In genomic region chr17:6474376-6474775, GRCh38 we compare ENCODE assay signal across 3 cellular contexts.
TF ChIP-seq lines count a peak whose summit lies in the region.

No MANE protein-coding gene starts in this region.

TF ChIP-seq in IMR-90, 13 proteins besides CTCF, POLR2A, EP300 and RAD21:
- TF ChIP-seq RFX5 (IDR thresholded peaks at IDR 0.05; ENCODE audit: low read depth, low read length) (no peak), BHLHE40 (IDR thresholded peaks at IDR 0.05; ENCODE audit: low read depth, low read length) (no peak), FOS (IDR thresholded peaks at IDR 0.05; ENCODE audit: low read depth, low read length) (no peak), MAZ (IDR thresholded peaks at IDR 0.05; ENCODE audit: borderline replicate concordance, low read depth, low read length) (no peak), MXI1 (IDR thresholded peaks at IDR 0.05; ENCODE audit: borderline replicate concordance, low read depth, low read length) (no peak), NFE2L2 (IDR thresholded peaks at IDR 0.05; ENCODE audit: low read depth, low read length) (no peak), RCOR1 (IDR thresholded peaks at IDR 0.05; ENCODE audit: insufficient replicate concordance, low read length) (no peak), CEBPB (IDR thresholded peaks at IDR 0.05; ENCODE audit: low read depth, low read length) (no peak), ELK1 (IDR thresholded peaks at IDR 0.05; ENCODE audit: borderline replicate concordance, low read depth, low read length) (no peak)
TF ChIP-seq in IMR-90: peak in this region for 0.

TF ChIP-seq in H1, 55 proteins besides CTCF, POLR2A, EP300 and RAD21:
- TF ChIP-seq CREB1 (IDR thresholded peaks at IDR 0.05), result no peak
- no peak for TF ChIP-seq TBP (IDR thresholded peaks at IDR 0.05; ENCODE audit: low read depth, low read length)
- TF ChIP-seq SIRT6 (IDR thresholded peaks at IDR 0.05; ENCODE audit: low read length), result no peak
- TF ChIP-seq SIN3A (conservative IDR thresholded peaks at IDR 0.05 in 1 of 2, IDR thresholded peaks at IDR 0.05 in 1 of 2; ENCODE audit: low read depth in 1 of 2, low read length in 2 of 2), result no peak
- no peak for TF ChIP-seq BRCA1 (IDR thresholded peaks at IDR 0.05; ENCODE audit: low read depth, low read length)
- no peak for TF ChIP-seq ATF2 (IDR thresholded peaks at IDR 0.05; ENCODE audit: low read length)
- TF ChIP-seq NANOG (IDR thresholded peaks at IDR 0.05; ENCODE audit: insufficient read depth, low read depth, low read length, poor library complexity, severe bottlenecking), result no peak
- no peak for TF ChIP-seq SRF (IDR thresholded peaks at IDR 0.05; ENCODE audit: low read depth, low read length)
- no peak for TF ChIP-seq ZNF274 (IDR thresholded peaks at IDR 0.05; ENCODE audit: borderline replicate concordance, extremely low read depth, low read length)
- TF ChIP-seq ASH2L (IDR thresholded peaks at IDR 0.05; ENCODE audit: low read length), result no peak
- TF ChIP-seq GABPA (IDR thresholded peaks at IDR 0.05; ENCODE audit: borderline replicate concordance, insufficient read depth, low read length), result no peak
- no peak for TF ChIP-seq KDM5A (IDR thresholded peaks at IDR 0.05; ENCODE audit: low read length)
- no peak for TF ChIP-seq CBX8 (IDR thresholded peaks at IDR 0.05; ENCODE audit: borderline replicate concordance, low read depth, low read length)
- TF ChIP-seq RXRA (IDR thresholded peaks at IDR 0.05; ENCODE audit: insufficient read depth, low read depth, low read length), result no peak
- no peak for TF ChIP-seq KDM4A (IDR thresholded peaks at IDR 0.05; ENCODE audit: low read depth, low read length, severe bottlenecking)
- no peak for TF ChIP-seq KDM1A (IDR thresholded peaks at IDR 0.05; ENCODE audit: borderline replicate concordance, low read length)
- TF ChIP-seq HDAC6 (IDR thresholded peaks at IDR 0.05; ENCODE audit: low read depth, low read length), result no peak

TF ChIP-seq in HepG2, 621 proteins besides CTCF, POLR2A, EP300 and RAD21:
- TF ChIP-seq ZNF280D (CRISPR knock-in tag; IDR thresholded peaks at IDR 0.05) (no peak), CCDC6 (CRISPR knock-in tag; IDR thresholded peaks at IDR 0.05) (no peak), POGZ (CRISPR knock-in tag; IDR thresholded peaks at IDR 0.05) (no peak), FIP1L1 (IDR thresholded peaks at IDR 0.05; ENCODE audit: borderline replicate concordance, insufficient read depth, low read depth, low read length) (no peak), STAT5B (CRISPR knock-in tag; IDR thresholded peaks at IDR 0.05) (no peak), PAWR (CRISPR knock-in tag; IDR thresholded peaks at IDR 0.05; ENCODE audit: borderline replicate concordance) (no peak), HOXA7 (CRISPR knock-in tag; IDR thresholded peaks at IDR 0.05) (no peak), CREB3 (CRISPR knock-in tag; IDR thresholded peaks at IDR 0.05) (no peak), ZNF883 (CRISPR knock-in tag; IDR thresholded peaks at IDR 0.05; ENCODE audit: not compliant biosample characterization) (no peak), ZNF143 (CRISPR knock-in tag; IDR thresholded peaks at IDR 0.05) (no peak), PITX1 (CRISPR knock-in tag; IDR thresholded peaks at IDR 0.05) (no peak), AGO2 (optimal IDR thresholded peaks at IDR 0.05; ENCODE audit: low read depth, low read length) (no peak), NPAS2 (CRISPR knock-in tag; IDR thresholded peaks at IDR 0.05; ENCODE audit: borderline replicate concordance) (no peak), LCORL (IDR thresholded peaks at IDR 0.05) (no peak), LCORL (CRISPR knock-in tag; IDR thresholded peaks at IDR 0.05) (no peak), TOPORS (CRISPR knock-in tag; IDR thresholded peaks at IDR 0.05) (no peak), IKZF4 (CRISPR knock-in tag; IDR thresholded peaks at IDR 0.05; ENCODE audit: borderline replicate concordance, low read depth, not compliant biosample characterization) (no peak)
